Comparison of ENCODE assay signal across 11 cellular contexts in the genomic region with DNA sequence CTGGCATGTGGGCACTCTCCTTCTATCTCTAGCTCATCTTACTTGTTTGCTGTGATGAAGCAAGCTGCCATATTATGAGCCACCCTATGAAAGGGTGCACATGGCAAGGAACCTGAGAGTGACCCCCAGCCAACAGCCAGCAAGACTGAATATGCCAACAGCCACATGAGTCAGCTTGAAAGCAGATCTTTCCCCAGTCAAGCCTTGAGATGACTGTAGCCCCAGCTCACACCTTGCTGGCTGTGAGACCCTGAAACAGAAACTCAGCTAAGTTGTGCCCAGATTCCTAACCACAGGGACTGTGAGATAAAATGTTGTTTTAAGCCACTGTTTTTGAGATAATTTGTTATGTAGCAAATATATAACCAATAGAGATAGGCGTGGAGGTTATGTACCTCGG. TPM values are rescaled to one million over a fixed set of nuclear protein-coding genes. Genes with fewer than 3 reads are reported as not detected.
DNase-seq lines count a peak whose midpoint lies in the region; ATAC-seq and TF ChIP-seq lines count a peak whose summit lies in the region.
"Had no signal": no experiment of that assay in that cellular context is flagged by ENCODE, and none has a peak within 500 bp of the region (broad histone marks: within the 10 kb centered on the region; RNA-seq: fewer than 3 reads in every experiment).

No MANE protein-coding gene starts in this region.

- ATAC-seq in GM18498 (IDR thresholded peaks at IDR 0.05; ENCODE audit: unreplicated experiment): peak; percentile 88
- peak; percentile 67 for ATAC-seq in GM21360 (IDR thresholded peaks at IDR 0.05; ENCODE audit: unreplicated experiment)
- ATAC-seq in HG03460 (IDR thresholded peaks at IDR 0.05; ENCODE audit: unreplicated experiment): peak; percentile 77
- ATAC-seq in HG02623 (IDR thresholded peaks at IDR 0.05; ENCODE audit: unreplicated experiment): no peak

- no peak for TF ChIP-seq POLR2A in esophagus squamous epithelium (IDR thresholded peaks at IDR 0.05)

- DNase-seq in fibroblast of mammary gland (ENCODE audit: low read depth) (peak; percentile 18), Kasumi-1 (lab: John Stamatoyannopoulos, UW) (no peak), NCI-H187 (lab: John Stamatoyannopoulos, UW) (no peak), esophagus squamous epithelium (lab: John Stamatoyannopoulos, UW) (no peak)
- DNase-seq: DND-41 had no signal

- WGBS in esophagus squamous epithelium, 2 donors: 68% methylated on average over 2 of the region's 2 CpGs; no CpG with 5 or more reads in 1 of the 2 donors

- H3K36me3 ChIP-seq in esophagus squamous epithelium: peaks cover 12 to 16% (median 13%) of the 10 kb centered on the region in 3 donors
- H3K36me3 ChIP-seq: SJSA1 had no signal

- no peaks in the 10 kb centered on the region for H3K27me3 ChIP-seq in esophagus squamous epithelium
- H3K27me3 ChIP-seq: right atrium auricular region, SJSA1 had no signal

- intact Hi-C loops in esophagus squamous epithelium (cut with DNase I): no loop called here

- no peaks in the 10 kb centered on the region for H3K9me3 ChIP-seq in esophagus squamous epithelium
- H3K9me3 ChIP-seq: right atrium auricular region, SJSA1 had no signal

- H3K4me3 ChIP-seq in fibroblast of mammary gland (ENCODE audit: control insufficient read depth, low read depth, low read length): no peak overlapping the region
- no peak overlapping the region for H3K4me3 ChIP-seq in esophagus squamous epithelium
- H3K4me3 ChIP-seq: right atrium auricular region, SJSA1 had no signal

- H3K4me1 ChIP-seq in esophagus squamous epithelium: no peaks in the 10 kb centered on the region
- H3K4me1 ChIP-seq: right atrium auricular region, SJSA1 had no signal

- TF ChIP-seq CTCF in fibroblast of mammary gland (conservative IDR thresholded peaks at IDR 0.05; ENCODE audit: control insufficient read depth, insufficient read depth, low read depth, low read length) (no peak), esophagus squamous epithelium (IDR thresholded peaks at IDR 0.05) (no peak)

- no peak overlapping the region for H3K27ac ChIP-seq in esophagus squamous epithelium
- H3K27ac ChIP-seq: right atrium auricular region, SJSA1 had no signal

RNA-seq across cellular contexts. Expression of a gene that starts 36.2 kb away (rescaled TPM):
- total RNA-seq in esophagus squamous epithelium: 100 to 1,000 TPM in 1 of 4 donors, 10 to 100 TPM in 3; 74.2 to 108 (median 80.2) TPM
